1 cellular context compared by ENCODE assay signal in genomic region chr19:12400618-12401502, GRCh38.
TF ChIP-seq lines count a peak whose summit lies in the region.

TSS of gene ZNF799 (minus strand) at chr19:12401271. CDS start at chr19:12401070, 201 bp downstream.

TF ChIP-seq in HepG2, 621 proteins besides CTCF, POLR2A, EP300 and RAD21 (continued from another document and continues in another):
- TF ChIP-seq ZBTB46 (CRISPR knock-in tag; IDR thresholded peaks at IDR 0.05; ENCODE audit: borderline replicate concordance) = no peak
- TF ChIP-seq ADNP (CRISPR knock-in tag; IDR thresholded peaks at IDR 0.05) = no peak
- no peak for TF ChIP-seq ELK4 (CRISPR knock-in tag; IDR thresholded peaks at IDR 0.05; ENCODE audit: borderline replicate concordance)
- TF ChIP-seq ZNF784 (CRISPR knock-in tag; IDR thresholded peaks at IDR 0.05; ENCODE audit: borderline replicate concordance) = no peak
- no peak for TF ChIP-seq ZFP36 (IDR thresholded peaks at IDR 0.05; ENCODE audit: borderline replicate concordance, low read depth, low read length, partially characterized antibody)
- no peak; the same call in 1 of the 2 replicates for TF ChIP-seq KAT7 (CRISPR knock-in tag; IDR thresholded peaks at IDR 0.05; ENCODE audit: borderline replicate concordance)
- 0 out of 2 replicates have a peak, but pooled peaks have one; percentile 28 for TF ChIP-seq REPIN1 (CRISPR knock-in tag; IDR thresholded peaks at IDR 0.05; ENCODE audit: borderline replicate concordance, low read depth)
- peak; percentile 80 for TF ChIP-seq SIN3B (IDR thresholded peaks at IDR 0.05; ENCODE audit: low read length)
- no peak for TF ChIP-seq SP140L (CRISPR knock-in tag; IDR thresholded peaks at IDR 0.05; ENCODE audit: borderline replicate concordance)
- TF ChIP-seq TRAFD1 (CRISPR knock-in tag; IDR thresholded peaks at IDR 0.05; ENCODE audit: borderline replicate concordance) = no peak
- TF ChIP-seq CENPX (CRISPR knock-in tag; IDR thresholded peaks at IDR 0.05) = no peak
- no peak for TF ChIP-seq RFX5 (IDR thresholded peaks at IDR 0.05; ENCODE audit: low read depth, low read length)
- TF ChIP-seq ZNF30 (CRISPR knock-in tag; IDR thresholded peaks at IDR 0.05) = no peak
- TF ChIP-seq KLF6 (CRISPR knock-in tag; IDR thresholded peaks at IDR 0.05) = no peak
- no peak for TF ChIP-seq ZNF138 (CRISPR knock-in tag; IDR thresholded peaks at IDR 0.05; ENCODE audit: low read depth)
- 0 out of 2 replicates have a peak, but pooled peaks have one; percentile 9 for TF ChIP-seq ATF2 (CRISPR knock-in tag; IDR thresholded peaks at IDR 0.05)
- no peak for TF ChIP-seq SMYD3 (CRISPR knock-in tag; IDR thresholded peaks at IDR 0.05)
- TF ChIP-seq ZNF280B (CRISPR knock-in tag; IDR thresholded peaks at IDR 0.05; ENCODE audit: borderline replicate concordance) = no peak
- no peak for TF ChIP-seq ZNF414 (CRISPR knock-in tag; IDR thresholded peaks at IDR 0.05)
- TF ChIP-seq BCL3 (CRISPR knock-in tag; IDR thresholded peaks at IDR 0.05) = peak; percentile 52; the same call in 1 of the 2 replicates
- no peak for TF ChIP-seq ZNF552 (CRISPR knock-in tag; IDR thresholded peaks at IDR 0.05; ENCODE audit: borderline replicate concordance)
- TF ChIP-seq CHD2 (IDR thresholded peaks at IDR 0.05; ENCODE audit: low read depth, low read length) = 0 out of 2 replicates have a peak, but pooled peaks have one; percentile 10
- TF ChIP-seq ZNF280D (CRISPR knock-in tag; IDR thresholded peaks at IDR 0.05) = no peak; the same call in 1 of the 2 replicates
- no peak for TF ChIP-seq IRF9 (CRISPR knock-in tag; IDR thresholded peaks at IDR 0.05; ENCODE audit: borderline replicate concordance)
- no peak for TF ChIP-seq SIX4 (CRISPR knock-in tag; IDR thresholded peaks at IDR 0.05)
- TF ChIP-seq ZNF563 (CRISPR knock-in tag; IDR thresholded peaks at IDR 0.05) = no peak
- TF ChIP-seq ZMYM2 (CRISPR knock-in tag; IDR thresholded peaks at IDR 0.05) = no peak
- no peak for TF ChIP-seq MTA3 (CRISPR knock-in tag; IDR thresholded peaks at IDR 0.05)
- TF ChIP-seq PPARG (CRISPR knock-in tag; conservative IDR thresholded peaks at IDR 0.05) = no peak
- TF ChIP-seq ZNF235 (CRISPR knock-in tag; IDR thresholded peaks at IDR 0.05; ENCODE audit: borderline replicate concordance) = no peak; the same call in 1 of the 2 replicates
- no peak for TF ChIP-seq ZEB1 (IDR thresholded peaks at IDR 0.05; ENCODE audit: insufficient replicate concordance, low read depth)
- no peak for TF ChIP-seq ZNF318 (CRISPR knock-in tag; IDR thresholded peaks at IDR 0.05)
